Comparison of ENCODE assay signal across 18 cellular contexts in the genomic region with DNA sequence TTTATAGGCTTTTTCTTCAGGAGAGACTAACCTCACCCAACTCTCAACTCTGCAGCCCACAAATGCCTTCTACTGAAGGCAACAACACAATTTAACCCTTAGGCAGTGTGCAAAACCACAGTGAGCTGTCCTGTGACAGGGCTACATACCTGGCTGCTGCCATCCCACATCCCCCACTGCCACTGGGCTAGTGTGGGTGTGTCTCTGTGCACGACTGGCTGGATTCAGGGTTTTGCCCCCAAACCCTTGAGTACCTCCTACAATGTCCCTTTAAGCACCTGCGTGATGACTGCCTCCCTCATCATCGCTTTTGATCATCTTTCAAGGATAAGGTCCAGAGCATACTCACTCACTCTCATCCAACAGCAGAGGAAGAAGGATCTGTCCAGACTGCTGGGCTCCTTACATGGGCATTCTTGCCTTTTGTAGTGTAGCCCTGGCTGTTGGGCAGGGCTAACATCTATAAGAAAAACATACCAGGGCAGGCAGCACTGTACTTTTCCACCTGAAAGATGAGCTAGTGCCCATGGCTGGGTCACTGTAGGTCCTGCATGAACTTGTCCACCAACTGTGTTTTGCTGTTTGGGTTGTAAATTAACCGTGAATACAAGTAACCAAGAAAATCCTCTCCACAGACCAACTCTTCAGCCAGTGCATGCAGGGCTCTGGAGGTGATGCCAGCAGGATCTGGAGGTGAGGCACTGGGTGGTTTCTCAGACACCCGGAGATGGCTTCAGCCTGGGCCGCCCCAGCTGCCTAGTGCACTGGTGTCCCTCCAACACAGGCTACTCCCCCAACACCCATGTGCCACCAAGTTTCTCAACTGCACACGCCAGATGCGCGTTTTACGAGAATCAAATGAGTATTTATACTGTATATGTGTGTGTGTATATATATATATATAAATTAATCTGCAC. TPM values are rescaled to one million over a fixed set of nuclear protein-coding genes. Genes with fewer than 3 reads are reported as not detected.
DNase-seq lines count a peak whose midpoint lies in the region; ATAC-seq and TF ChIP-seq lines count a peak whose summit lies in the region.
"Had no signal": no experiment of that assay in that cellular context is flagged by ENCODE, and none has a peak within 500 bp of the region (broad histone marks: within the 10 kb centered on the region; RNA-seq: fewer than 3 reads in every experiment).

No MANE protein-coding gene starts in this region.

- in situ Hi-C loops in GM23248 (cut with MboI), result no loop called here

- peaks cover 2% of the 10 kb centered on the region for H3K27me3 Mint-ChIP-seq in CD4-positive, CD25-positive, alpha-beta regulatory T cell
- H3K27me3 Mint-ChIP-seq in activated naive CD8-positive, alpha-beta T cell treated with anti-CD3 and anti-CD28 coated beads for 36 hours, result no peaks in the 10 kb centered on the region
- H3K27me3 Mint-ChIP-seq in CD14-positive monocyte (ENCODE audit: low read depth in 3 of 3), result peaks cover 0 to 9% (median 7%) of the 10 kb centered on the region in 3 donors

- H3K4me2 ChIP-seq in DND-41 (ENCODE audit: insufficient read depth, low read length), result no peak overlapping the region
- no peak overlapping the region for H3K4me2 ChIP-seq in GM23248 (ENCODE audit: unreplicated experiment)
- H3K4me2 ChIP-seq: BLaER1 treated with 17β-estradiol and CSF1 and Interleukin-3, amounts not matched to agents 10 nM and 100 nM; PC-9 had no signal

- H3K27ac Mint-ChIP-seq in CD4-positive, CD25-positive, alpha-beta regulatory T cell, result peak overlapping the region; percentile 52 to 91 (median 84)
- peak overlapping the region; percentile 4 for H3K27ac Mint-ChIP-seq in activated naive CD8-positive, alpha-beta T cell treated with anti-CD3 and anti-CD28 coated beads for 36 hours
- no peak overlapping the region for H3K27ac Mint-ChIP-seq in CD14-positive monocyte

- H3K27ac ChIP-seq in CD4-positive, CD25-positive, alpha-beta regulatory T cell (ENCODE audit: insufficient read depth, low read length, poor library complexity, severe bottlenecking), result no peak overlapping the region
- H3K27ac ChIP-seq in DND-41 (ENCODE audit: low read length) (no peak overlapping the region), GM23248 (no peak overlapping the region)
- H3K27ac ChIP-seq: BLaER1 treated with 17β-estradiol and CSF1 and Interleukin-3, amounts not matched to agents 10 nM and 100 nM; gastrocnemius medialis; PC-9 had no signal

- peaks cover 2% of the 10 kb centered on the region for H3K36me3 ChIP-seq in CD4-positive, CD25-positive, alpha-beta regulatory T cell (ENCODE audit: control insufficient read depth, insufficient read depth, low read length)
- peaks cover 21% of the 10 kb centered on the region for H3K36me3 ChIP-seq in DND-41 (ENCODE audit: insufficient read depth, low read length)
- peaks cover 3% of the 10 kb centered on the region; the same call in 1 of the 2 replicates for H3K36me3 ChIP-seq in GM23248 (ENCODE audit: low read depth)

- no peak overlapping the region for H3K9ac ChIP-seq in DND-41 (ENCODE audit: low read depth, low read length)
- H3K9ac ChIP-seq in GM23248, result no peak overlapping the region
- H3K9ac ChIP-seq: BLaER1 treated with 17β-estradiol and CSF1 and Interleukin-3, amounts not matched to agents 10 nM and 100 nM had no signal

- H3K9me3 ChIP-seq in CD4-positive, CD25-positive, alpha-beta regulatory T cell (ENCODE audit: control insufficient read depth in 2 of 2, low read length in 2 of 2), result no peaks in the 10 kb centered on the region
- H3K9me3 ChIP-seq in DND-41 (ENCODE audit: insufficient read depth, low read length, severe bottlenecking) (no peaks in the 10 kb centered on the region), GM23248 (ENCODE audit: low read depth) (no peaks in the 10 kb centered on the region)
- H3K9me3 ChIP-seq: gastrocnemius medialis had no signal

- no peaks in the 10 kb centered on the region for H3K9me3 Mint-ChIP-seq in CD4-positive, CD25-positive, alpha-beta regulatory T cell
- H3K9me3 Mint-ChIP-seq in activated naive CD8-positive, alpha-beta T cell treated with anti-CD3 and anti-CD28 coated beads for 36 hours, result peaks cover 1% of the 10 kb centered on the region
- H3K9me3 Mint-ChIP-seq in CD14-positive monocyte, result no peaks in the 10 kb centered on the region

- H3K27me3 ChIP-seq in CD4-positive, CD25-positive, alpha-beta regulatory T cell (ENCODE audit: control insufficient read depth, insufficient read depth, low read length), result no peaks in the 10 kb centered on the region
- no peaks in the 10 kb centered on the region for H3K27me3 ChIP-seq in DND-41 (ENCODE audit: insufficient read depth, low read length, poor library complexity)
- no peaks in the 10 kb centered on the region for H3K27me3 ChIP-seq in GM23248 (replicated peaks; ENCODE audit: insufficient read depth)
- H3K27me3 ChIP-seq: BLaER1 treated with 17β-estradiol and CSF1 and Interleukin-3, amounts not matched to agents 10 nM and 100 nM; gastrocnemius medialis had no signal

- no peak for TF ChIP-seq CTCF in DND-41 (IDR thresholded peaks at IDR 0.05; ENCODE audit: borderline replicate concordance, extremely low read depth, low read length, poor library complexity, severe bottlenecking)
- TF ChIP-seq CTCF in CD14-positive monocyte (IDR thresholded peaks at IDR 0.05), result no peak

- no peaks in the 10 kb centered on the region for H3K4me1 ChIP-seq in CD4-positive, CD25-positive, alpha-beta regulatory T cell (ENCODE audit: control insufficient read depth, insufficient read depth, low read length, poor library complexity, severe bottlenecking)
- no peaks in the 10 kb centered on the region for H3K4me1 ChIP-seq in DND-41 (ENCODE audit: insufficient read depth, low read length)
- peaks cover 18% of the 10 kb centered on the region for H3K4me1 ChIP-seq in GM23248 (ENCODE audit: insufficient read depth)
- H3K4me1 ChIP-seq: BLaER1 treated with 17β-estradiol and CSF1 and Interleukin-3, amounts not matched to agents 10 nM and 100 nM had no signal

- no peak for ATAC-seq in CD4-positive, CD25-positive, alpha-beta regulatory T cell (ENCODE audit: low read depth in 2 of 2)
- ATAC-seq in DND-41 (ENCODE audit: insufficient read depth, low read depth), result peak; percentile 20; the same call in 1 of the 3 replicates
- no peak for ATAC-seq in left lobe of liver
- no peak for ATAC-seq in GM21619 (IDR thresholded peaks at IDR 0.05; ENCODE audit: unreplicated experiment)
- ATAC-seq: gastrocnemius medialis had no signal

- WGBS in GM23248 (ENCODE audit: low coverage in 1 of 2, low lambda C conversion rate in 2 of 2, missing lambda C conversion rate in 2 of 2), 2 experiments, result 96 to 98% methylated on average over 10 of the region's 10 CpGs

- H4K20me1 ChIP-seq in DND-41 (ENCODE audit: insufficient read depth, low read length), result peaks cover 2% of the 10 kb centered on the region; the same call in 1 of the 2 replicates
- H4K20me1 ChIP-seq in GM23248 (ENCODE audit: insufficient read depth), result no peaks in the 10 kb centered on the region

- no peak overlapping the region for H3K4me3 Mint-ChIP-seq in CD4-positive, CD25-positive, alpha-beta regulatory T cell
- H3K4me3 Mint-ChIP-seq in activated naive CD8-positive, alpha-beta T cell treated with anti-CD3 and anti-CD28 coated beads for 36 hours, result no peak overlapping the region
- no peak overlapping the region for H3K4me3 Mint-ChIP-seq in CD14-positive monocyte

- H3K79me2 ChIP-seq in DND-41 (ENCODE audit: insufficient read depth, low read length), result no peaks in the 10 kb centered on the region
- peaks cover 69% of the 10 kb centered on the region for H3K79me2 ChIP-seq in GM23248 (ENCODE audit: insufficient read depth)

- H3K4me1 Mint-ChIP-seq in CD4-positive, CD25-positive, alpha-beta regulatory T cell, result peaks cover 5 to 16% (median 15%) of the 10 kb centered on the region in 4 donors
- H3K4me1 Mint-ChIP-seq in activated naive CD8-positive, alpha-beta T cell treated with anti-CD3 and anti-CD28 coated beads for 36 hours, result peaks cover 12% of the 10 kb centered on the region
- H3K4me1 Mint-ChIP-seq in CD14-positive monocyte, result no peaks in the 10 kb centered on the region

- H2AFZ ChIP-seq in DND-41 (ENCODE audit: low read depth, low read length), result no peak overlapping the region
- H2AFZ ChIP-seq in GM23248, result no peak overlapping the region
- H2AFZ ChIP-seq: PC-9 had no signal

- H3K9me2 ChIP-seq in GM23248 (ENCODE audit: insufficient read depth), result no peaks in the 10 kb centered on the region

- no peak for DNase-seq in CD4-positive, CD25-positive, alpha-beta regulatory T cell
- DNase-seq in DND-41 (peak; percentile 4), left lobe of liver (ENCODE audit: low spot score) (peak; percentile 35), CD14-positive monocyte (ENCODE audit: low spot score) (no peak), GM23248 (no peak)
- no peak for DNase-seq in activated naive CD8-positive, alpha-beta T cell treated with anti-CD3 and anti-CD28 coated beads for 36 hours
- no peak for DNase-seq in stimulated activated CD4-positive, alpha-beta T cell treated with anti-CD3 and anti-CD28 coated beads, Interleukin-4, amount 100 ng/mL, for 24 hours
- DNase-seq: effector CD4-positive, alpha-beta T cell; GF-D8; KBM-7; NCI-H1436; NCI-H446; PC-9; retina; stimulated activated CD4-positive, alpha-beta T cell treated with anti-CD3 and anti-CD28 coated beads, Interleukin-2, amount 100 ng/mL, for 48 hours had no signal

- H3K4me3 ChIP-seq in CD4-positive, CD25-positive, alpha-beta regulatory T cell (ENCODE audit: low read depth, low read length), result no peak overlapping the region
- H3K4me3 ChIP-seq in DND-41 (ENCODE audit: low read depth in 1 of 2, low read length in 2 of 2), result no peak overlapping the region
- H3K4me3 ChIP-seq in GM23248, result no peak overlapping the region
- H3K4me3 ChIP-seq: BLaER1 treated with 17β-estradiol and CSF1 and Interleukin-3, amounts not matched to agents 10 nM and 100 nM; gastrocnemius medialis; PC-9 had no signal

- intact Hi-C loops in CD14-positive monocyte (cut with micrococcal nuclease), result no loop called here

- H3F3A ChIP-seq in GM23248 (ENCODE audit: insufficient read depth), result peaks cover 16% of the 10 kb centered on the region

- peaks cover 4% of the 10 kb centered on the region for H3K36me3 Mint-ChIP-seq in CD4-positive, CD25-positive, alpha-beta regulatory T cell
- H3K36me3 Mint-ChIP-seq in activated naive CD8-positive, alpha-beta T cell treated with anti-CD3 and anti-CD28 coated beads for 36 hours, result peaks cover 4% of the 10 kb centered on the region
- H3K36me3 Mint-ChIP-seq in CD14-positive monocyte, result peaks cover 12 to 35% of the 10 kb centered on the region in 2 donors

RNA-seq across cellular contexts. Expression of gene PLCG1, which starts 45.2 kb away (rescaled TPM):
- total RNA-seq in CD4-positive, CD25-positive, alpha-beta regulatory T cell, result 540 TPM
- 10 to 100 TPM; 30.4 to 36.1 (median 33.0) TPM for polyA plus RNA-seq in CD4-positive, CD25-positive, alpha-beta regulatory T cell
- total RNA-seq in activated naive CD8-positive, alpha-beta T cell treated with anti-CD3 and anti-CD28 coated beads for 36 hours, result 100 to 1,000 TPM; 156 to 162 TPM
- 17.5 TPM for total RNA-seq in left lobe of liver
- polyA plus RNA-seq in CD14-positive monocyte (1 to 10 TPM in 1 of 2 donors, under 1 TPM in 1; 0.33 to 1.0 TPM), GM23248 (2016; fragmentation: Nextera tagmentation; extraction: Ambion mirVana) (4.8 and 8.3 TPM in 2 replicates)
- 29.8 and 32.6 TPM in 2 replicates for total RNA-seq in GM23248 (2014; rRNA removed; shearing (Covaris generic))

Comparison
In these comparisons a context has a peak if more than half of its experiments do, and no peak if none do; other contexts are left out.
1. DNase-seq: peak in DND-41 (single experiment) and left lobe of liver (single experiment); none in CD4-positive, CD25-positive, alpha-beta regulatory T cell (0 of 3), activated naive CD8-positive, alpha-beta T cell treated with anti-CD3 and anti-CD28 coated beads for 36 hours (single experiment), CD14-positive monocyte (single experiment), stimulated activated CD4-positive, alpha-beta T cell treated with anti-CD3 and anti-CD28 coated beads, Interleukin-4, amount 100 ng/mL, for 24 hours (single experiment) and GM23248 (single experiment).
2. H3K27ac Mint-ChIP-seq: peak in CD4-positive, CD25-positive, alpha-beta regulatory T cell (3 of 3) and activated naive CD8-positive, alpha-beta T cell treated with anti-CD3 and anti-CD28 coated beads for 36 hours (single experiment); none in CD14-positive monocyte (0 of 7).